24 cellular contexts compared by ENCODE assay signal in genomic region chr7:29574659-29575058, GRCh38. TPM values are rescaled to one million over a fixed set of nuclear protein-coding genes. Genes with fewer than 3 reads are reported as not detected.
DNase-seq lines count a peak whose midpoint lies in the region; ATAC-seq and TF ChIP-seq lines count a peak whose summit lies in the region.
"Had no signal": no experiment of that assay in that cellular context is flagged by ENCODE, and none has a peak within 500 bp of the region (broad histone marks: within the 10 kb centered on the region; RNA-seq: fewer than 3 reads in every experiment).

No MANE protein-coding gene starts in this region.

- in situ Hi-C loops in KBM-7 (cut with MboI; ENCODE audit: low pct_unique_long_range_greater_than_20kb, low sequenced_read_pairs), result no loop called here

- H3K36me3 ChIP-seq in right atrium auricular region, result no peaks in the 10 kb centered on the region

- no peaks in the 10 kb centered on the region for H3K27me3 ChIP-seq in right atrium auricular region

- no peak overlapping the region for H3K27ac Mint-ChIP-seq in activated naive CD8-positive, alpha-beta T cell treated with anti-CD3 and anti-CD28 coated beads for 36 hours
- H3K27ac Mint-ChIP-seq: B cell, H9, T-cell had no signal

- peaks cover 0 to 10% of the 10 kb centered on the region in 2 donors for H3K9me3 ChIP-seq in right atrium auricular region

- no peak for TF ChIP-seq CTCF in right atrium auricular region (IDR thresholded peaks at IDR 0.05)

- no peaks in the 10 kb centered on the region for H3K4me1 Mint-ChIP-seq in activated naive CD8-positive, alpha-beta T cell treated with anti-CD3 and anti-CD28 coated beads for 36 hours
- H3K4me1 Mint-ChIP-seq: B cell, T-cell had no signal

- H3K27ac ChIP-seq in right atrium auricular region, result no peak overlapping the region
- H3K27ac ChIP-seq: A549, C4-2B, GM23248 had no signal

- peaks cover 10% of the 10 kb centered on the region for H3K9me3 Mint-ChIP-seq in activated naive CD8-positive, alpha-beta T cell treated with anti-CD3 and anti-CD28 coated beads for 36 hours

- H3K27me3 Mint-ChIP-seq in activated naive CD8-positive, alpha-beta T cell treated with anti-CD3 and anti-CD28 coated beads for 36 hours, result peaks cover 54% of the 10 kb centered on the region

- H3K36me3 Mint-ChIP-seq in activated naive CD8-positive, alpha-beta T cell treated with anti-CD3 and anti-CD28 coated beads for 36 hours, result no peaks in the 10 kb centered on the region
- H3K36me3 Mint-ChIP-seq: T-cell had no signal

- DNase-seq in KBM-7 (peak; percentile 56), OCI-M1 (lab: John Stamatoyannopoulos, UW) (peak; percentile 49), UCSD-AML1 (lab: John Stamatoyannopoulos, UW; ENCODE audit: unreplicated experiment) (peak; percentile 7), medulla oblongata (ENCODE audit: extremely low spot score) (peak; percentile 44), GDM1 (lab: John Stamatoyannopoulos, UW) (no peak), right atrium auricular region (ENCODE audit: low spot score) (no peak)
- DNase-seq in activated naive CD8-positive, alpha-beta T cell treated with anti-CD3 and anti-CD28 coated beads for 36 hours, result no peak
- DNase-seq: Calu3, GM23248, H9, NCI-H1092, NCI-H1417 treated with DMSO at 0.1 percent for 48 hours, NCI-H1694 treated with DMSO at 0.1 percent for 48 hours, NCI-H2081, NCI-H2227 treated with DMSO at 0.1 percent for 48 hours, NCI-H526 treated with DMSO at 0.1 percent for 48 hours, SIG-M5, SK-N-SH, T-cell had no signal

- H3K4me1 ChIP-seq in right atrium auricular region, result no peaks in the 10 kb centered on the region
- H3K4me1 ChIP-seq: A549 had no signal

- no peak overlapping the region for H3K4me3 Mint-ChIP-seq in activated naive CD8-positive, alpha-beta T cell treated with anti-CD3 and anti-CD28 coated beads for 36 hours
- H3K4me3 Mint-ChIP-seq: B cell, H9, T-cell had no signal

- no peak overlapping the region for H3K4me3 ChIP-seq in right atrium auricular region
- H3K4me3 ChIP-seq: A549, GM23248 had no signal

- ATAC-seq in GM21447 (IDR thresholded peaks at IDR 0.05; ENCODE audit: unreplicated experiment), result no peak
- ATAC-seq: A549, T-cell had no signal

RNA-seq across cellular contexts. Expression of gene PRR15, which starts 11.0 kb away (rescaled TPM):
- total RNA-seq in right atrium auricular region, result 10 to 100 TPM in 1 of 2 donors, 1 to 10 TPM in 1; 4.2 to 26.3 TPM
- not detected for total RNA-seq in activated naive CD8-positive, alpha-beta T cell treated with anti-CD3 and anti-CD28 coated beads for 36 hours
- total RNA-seq: B cell, NCI-H460 had no signal

Comparison
In these comparisons a context has a peak if more than half of its experiments do, and no peak if none do; other contexts are left out.
1. DNase-seq: peak in KBM-7 (single experiment), OCI-M1 (single experiment), UCSD-AML1 (single experiment) and medulla oblongata (single experiment); none in GDM1 (single experiment), right atrium auricular region (single experiment) and activated naive CD8-positive, alpha-beta T cell treated with anti-CD3 and anti-CD28 coated beads for 36 hours (single experiment).
2. RNA of gene PRR15, which starts 11.0 kb away (total RNA-seq): 4.2 to 26.3 TPM in right atrium auricular region; not detected in activated naive CD8-positive, alpha-beta T cell treated with anti-CD3 and anti-CD28 coated beads for 36 hours; every median in the first group is over 4 times any median in the second.